In genomic region chr7:121337398-121337797, GRCh38 we compare ENCODE assay signal across 10 cellular contexts. TPM values are rescaled to one million over a fixed set of nuclear protein-coding genes. Genes with fewer than 3 reads are reported as not detected.
DNase-seq lines count a peak whose midpoint lies in the region; ATAC-seq and TF ChIP-seq lines count a peak whose summit lies in the region.
"Had no signal": no experiment of that assay in that cellular context is flagged by ENCODE, and none has a peak within 500 bp of the region (broad histone marks: within the 10 kb centered on the region; RNA-seq: fewer than 3 reads in every experiment).

No MANE protein-coding gene starts in this region.

- H3K4me1 ChIP-seq in liver (ENCODE audit: control insufficient read depth in 4 of 4, insufficient read depth in 4 of 4, low read length in 3 of 4): peaks cover 0 to 2% (median under 1%) of the 10 kb centered on the region in 4 donors

- peaks cover 0 to 7% (median 0%) of the 10 kb centered on the region in 4 donors for H3K27me3 ChIP-seq in liver (ENCODE audit: control insufficient read depth in 4 of 4, insufficient read depth in 4 of 4, low read length in 3 of 4)

- TF ChIP-seq RAD21 in liver (IDR thresholded peaks at IDR 0.05): peak; percentile 66 to 73

- DNase-seq in GM10266 (ENCODE audit: extremely low spot score) (no peak), SHP77 treated with DMSO at 0.1 percent for 48 hours (lab: John Stamatoyannopoulos, UW) (peak; percentile 9), nucleus accumbens (lab: John Stamatoyannopoulos, UW) (no peak), cerebellar cortex (ENCODE audit: low spot score) (no peak)
- no peak for DNase-seq in central memory CD4-positive, alpha-beta T cell
- DNase-seq: left ventricle myocardium superior; stimulated activated CD4-positive, alpha-beta T cell treated with anti-CD3 and anti-CD28 coated beads, Interleukin-4, amount 100 ng/mL, for 24 hours had no signal

- TF ChIP-seq CTCF in GM10266 (IDR thresholded peaks at IDR 0.05; ENCODE audit: control insufficient read depth, insufficient read depth, low read depth, missing control alignments): peak; percentile 33
- TF ChIP-seq CTCF in liver (IDR thresholded peaks at IDR 0.05; ENCODE audit: low read depth, low read length, missing input control): peak; percentile 25

- no peak overlapping the region for H3K27ac ChIP-seq in liver (ENCODE audit: low read depth in 1 of 2, low read length in 2 of 2)

- WGBS in liver: 15% methylated on average over 3 of the region's 3 CpGs

- ATAC-seq in HG02798 (IDR thresholded peaks at IDR 0.05; ENCODE audit: poor library complexity, unreplicated experiment): peak; percentile 55
- ATAC-seq in HG02981 (IDR thresholded peaks at IDR 0.05; ENCODE audit: unreplicated experiment): no peak
- ATAC-seq: left ventricle myocardium superior had no signal

- H3K4me3 ChIP-seq in liver (ENCODE audit: low read depth in 1 of 3, low read length in 3 of 3): no peak overlapping the region

- no peaks in the 10 kb centered on the region for H3K9me3 ChIP-seq in liver (ENCODE audit: control insufficient read depth in 4 of 4, low read length in 3 of 4)

- H3K36me3 ChIP-seq in liver (ENCODE audit: control insufficient read depth in 4 of 4, insufficient read depth in 3 of 4, low read depth in 1 of 4, low read length in 3 of 4): peaks cover 0 to 1% (median 0%) of the 10 kb centered on the region in 4 donors

- H3K9ac ChIP-seq in liver (ENCODE audit: low read depth in 1 of 2, low read length in 2 of 2): no peak overlapping the region

TF ChIP-seq in liver, 16 proteins besides CTCF, POLR2A, EP300 and RAD21:
- no peak for TF ChIP-seq SP1 (IDR thresholded peaks at IDR 0.05)
- TF ChIP-seq NR2F2 (IDR thresholded peaks at IDR 0.05): no peak
- TF ChIP-seq HNF4G (IDR thresholded peaks at IDR 0.05): no peak
- no peak for TF ChIP-seq FOXA1 (IDR thresholded peaks at IDR 0.05)
- TF ChIP-seq YY1 (IDR thresholded peaks at IDR 0.05): no peak
- TF ChIP-seq MAX (IDR thresholded peaks at IDR 0.05): no peak
- no peak for TF ChIP-seq JUND (IDR thresholded peaks at IDR 0.05)
- no peak for TF ChIP-seq ATF3 (IDR thresholded peaks at IDR 0.05)
- no peak for TF ChIP-seq ZBTB33 (IDR thresholded peaks at IDR 0.05)
- TF ChIP-seq REST (IDR thresholded peaks at IDR 0.05): no peak
- no peak for TF ChIP-seq EGR1 (IDR thresholded peaks at IDR 0.05; ENCODE audit: low read depth in 2 of 2)
- TF ChIP-seq TAF1 (conservative IDR thresholded peaks at IDR 0.05): no peak
- no peak for TF ChIP-seq FOXA2 (IDR thresholded peaks at IDR 0.05)
- TF ChIP-seq RXRA (IDR thresholded peaks at IDR 0.05): no peak
- TF ChIP-seq GABPA (IDR thresholded peaks at IDR 0.05 in 1 of 2, conservative IDR thresholded peaks at IDR 0.05 in 1 of 2): no peak

RNA-seq across cellular contexts. Expression of gene WNT16, which starts 8.6 kb away (rescaled TPM):
- not detected for total RNA-seq in liver
- not detected for polyA plus RNA-seq in liver
- total RNA-seq: left ventricle myocardium superior had no signal

RNA-seq across cellular contexts. Expression of gene FAM3C, which starts 58.7 kb away (rescaled TPM):
- 10 to 100 TPM; 16.5 to 24.3 TPM for total RNA-seq in liver
- 10 to 100 TPM; 20.6 to 32.3 TPM for polyA plus RNA-seq in liver
